ENCODE assay signal across 8 cellular contexts in the genomic region with DNA sequence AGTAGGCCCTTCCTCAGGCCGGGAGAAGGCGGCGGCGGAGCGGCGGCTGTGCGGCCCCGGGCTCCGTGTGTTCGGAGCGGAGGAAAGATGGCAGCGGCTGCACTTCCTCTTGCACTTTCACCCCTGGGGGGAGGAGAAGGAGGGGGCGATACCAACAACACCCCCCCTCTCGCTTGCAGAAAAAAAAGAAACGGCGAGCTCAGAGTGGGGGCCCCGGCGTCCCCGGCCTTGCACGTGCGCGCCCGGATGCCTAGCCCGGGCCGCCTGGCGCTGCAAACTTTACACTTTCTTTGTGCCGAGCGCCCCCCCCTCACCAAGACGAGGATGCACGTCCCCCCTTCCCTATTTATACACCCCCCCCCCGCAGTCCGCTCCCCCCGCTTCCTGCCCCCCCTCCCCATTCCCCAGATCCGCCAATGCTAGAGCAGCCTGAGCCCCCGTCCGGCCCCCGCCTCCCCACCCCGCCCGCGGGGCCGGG. TPM values are rescaled to one million over a fixed set of nuclear protein-coding genes. Genes with fewer than 3 reads are reported as not detected.
DNase-seq lines count a peak whose midpoint lies in the region; ATAC-seq and TF ChIP-seq lines count a peak whose summit lies in the region.

A gene with protein sequence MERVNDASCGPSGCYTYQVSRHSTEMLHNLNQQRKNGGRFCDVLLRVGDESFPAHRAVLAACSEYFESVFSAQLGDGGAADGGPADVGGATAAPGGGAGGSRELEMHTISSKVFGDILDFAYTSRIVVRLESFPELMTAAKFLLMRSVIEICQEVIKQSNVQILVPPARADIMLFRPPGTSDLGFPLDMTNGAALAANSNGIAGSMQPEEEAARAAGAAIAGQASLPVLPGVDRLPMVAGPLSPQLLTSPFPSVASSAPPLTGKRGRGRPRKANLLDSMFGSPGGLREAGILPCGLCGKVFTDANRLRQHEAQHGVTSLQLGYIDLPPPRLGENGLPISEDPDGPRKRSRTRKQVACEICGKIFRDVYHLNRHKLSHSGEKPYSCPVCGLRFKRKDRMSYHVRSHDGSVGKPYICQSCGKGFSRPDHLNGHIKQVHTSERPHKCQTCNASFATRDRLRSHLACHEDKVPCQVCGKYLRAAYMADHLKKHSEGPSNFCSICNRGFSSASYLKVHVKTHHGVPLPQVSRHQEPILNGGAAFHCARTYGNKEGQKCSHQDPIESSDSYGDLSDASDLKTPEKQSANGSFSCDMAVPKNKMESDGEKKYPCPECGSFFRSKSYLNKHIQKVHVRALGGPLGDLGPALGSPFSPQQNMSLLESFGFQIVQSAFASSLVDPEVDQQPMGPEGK (minus strand): TSS at position 92 of the 478 bp plus-strand sequence. CDS start 744 bp downstream, outside the sequence.

- TF ChIP-seq POLR2A in gastroesophageal sphincter (IDR thresholded peaks at IDR 0.05) (peak in 1 of 2 donors; percentile 5), suprapubic skin (IDR thresholded peaks at IDR 0.05) (peak in 1 of 2 donors; percentile 29)

- no CpG with 5 or more reads among the region's 41 CpGs for WGBS in gastroesophageal sphincter (ENCODE audit: low coverage in 1 of 2), 2 donors
- 0% methylated on average over 10 of the region's 41 CpGs for WGBS in suprapubic skin

- peak; percentile 66 for ATAC-seq in gastroesophageal sphincter

- no peak for TF ChIP-seq CTCF in gastroesophageal sphincter (IDR thresholded peaks at IDR 0.05)
- TF ChIP-seq CTCF in neutrophil (IDR thresholded peaks at IDR 0.05) = no peak
- TF ChIP-seq CTCF in suprapubic skin (IDR thresholded peaks at IDR 0.05) = no peak

- peak; percentile 85 for DNase-seq in Ammon's horn (ENCODE audit: low spot score)
- DNase-seq in GM19238 (ENCODE audit: insufficient read length, low spot score) = peak; percentile 81
- peak; percentile 75 for DNase-seq in RPMI7951 (ENCODE audit: low read depth)
- DNase-seq in activated naive CD4-positive, alpha-beta T cell (lab: John Stamatoyannopoulos, UW) = peak; percentile 64 to 78 (median 71)
- peak; percentile 85 for DNase-seq in suprapubic skin (ENCODE audit: low spot score in 2 of 2)

- H3K9me3 ChIP-seq in HUES6 (ENCODE audit: control insufficient read depth, insufficient read depth, low read depth, low read length) (no peaks in the 10 kb centered on the region), gastroesophageal sphincter (no peaks in the 10 kb centered on the region), neutrophil (no peaks in the 10 kb centered on the region), suprapubic skin (no peaks in the 10 kb centered on the region)

- H3K4me3 ChIP-seq in HUES6 (ENCODE audit: low read depth, low read length) (peak within 1 kb of the TSS; percentile 86), gastroesophageal sphincter (peak within 1 kb of the TSS; percentile 74 to 77), neutrophil (ENCODE audit: low read depth in 1 of 2, low read length in 1 of 2) (peak within 1 kb of the TSS; percentile 70 to 80), suprapubic skin (peak within 1 kb of the TSS; percentile 74)

- H3K4me1 ChIP-seq in HUES6 (ENCODE audit: control insufficient read depth, insufficient read depth, low read length) = peaks cover 35% of the 10 kb centered on the region
- H3K4me1 ChIP-seq in gastroesophageal sphincter = peaks cover 0 to 53% (median 41%) of the 10 kb centered on the region in 3 donors
- peaks cover 42 to 46% of the 10 kb centered on the region in 2 experiments for H3K4me1 ChIP-seq in neutrophil (ENCODE audit: control insufficient read depth in 1 of 2, insufficient read depth in 1 of 2, low read depth in 1 of 2, low read length in 1 of 2)
- peaks cover 56% of the 10 kb centered on the region for H3K4me1 ChIP-seq in suprapubic skin

- no peak for TF ChIP-seq EP300 in gastroesophageal sphincter (IDR thresholded peaks at IDR 0.05)
- no peak for TF ChIP-seq EP300 in suprapubic skin (IDR thresholded peaks at IDR 0.05)

- H3K27ac ChIP-seq in HUES6 (ENCODE audit: low read depth, low read length) (peak within 1 kb of the TSS; percentile 84), gastroesophageal sphincter (peak within 1 kb of the TSS; percentile 59 to 93 (median 83)), neutrophil (peak within 1 kb of the TSS; percentile 78), suprapubic skin (peak within 1 kb of the TSS; percentile 90)

- H3K36me3 ChIP-seq in HUES6 (ENCODE audit: control insufficient read depth, insufficient read depth, low read length) = peaks cover 23% of the 10 kb centered on the region
- peaks cover 0 to 16% of the 10 kb centered on the region in 2 donors for H3K36me3 ChIP-seq in gastroesophageal sphincter
- peaks cover 15% of the 10 kb centered on the region for H3K36me3 ChIP-seq in neutrophil
- peaks cover 15% of the 10 kb centered on the region for H3K36me3 ChIP-seq in suprapubic skin

- H3K27me3 ChIP-seq in HUES6 (ENCODE audit: control insufficient read depth, insufficient read depth, low read length) (no peaks in the 10 kb centered on the region), gastroesophageal sphincter (no peaks in the 10 kb centered on the region), neutrophil (peaks cover 11% of the 10 kb centered on the region), suprapubic skin (no peaks in the 10 kb centered on the region)

- H3K9ac ChIP-seq in HUES6 (ENCODE audit: low read length) = peak within 1 kb of the TSS; percentile 99

RNA-seq across cellular contexts. Expression of the gene that starts here (rescaled TPM):
- total RNA-seq in RPMI7951 (2014; rRNA removed; shearing (Covaris generic)) = 4.4 and 5.2 TPM in 2 replicates
- total RNA-seq in gastroesophageal sphincter (10 to 100 TPM; 15.7 to 18.0 (median 17.7) TPM), suprapubic skin (10 to 100 TPM; 11.8 to 23.3 (median 14.6) TPM)

Comparison
In these comparisons a context has a peak if more than half of its experiments do, and no peak if none do; other contexts are left out.
1. Peak in every context shown above with its lines: DNase-seq, ATAC-seq, H3K4me3 ChIP-seq and H3K27ac ChIP-seq.